ENCODE assay signal across 1 cellular context in the genomic region with DNA sequence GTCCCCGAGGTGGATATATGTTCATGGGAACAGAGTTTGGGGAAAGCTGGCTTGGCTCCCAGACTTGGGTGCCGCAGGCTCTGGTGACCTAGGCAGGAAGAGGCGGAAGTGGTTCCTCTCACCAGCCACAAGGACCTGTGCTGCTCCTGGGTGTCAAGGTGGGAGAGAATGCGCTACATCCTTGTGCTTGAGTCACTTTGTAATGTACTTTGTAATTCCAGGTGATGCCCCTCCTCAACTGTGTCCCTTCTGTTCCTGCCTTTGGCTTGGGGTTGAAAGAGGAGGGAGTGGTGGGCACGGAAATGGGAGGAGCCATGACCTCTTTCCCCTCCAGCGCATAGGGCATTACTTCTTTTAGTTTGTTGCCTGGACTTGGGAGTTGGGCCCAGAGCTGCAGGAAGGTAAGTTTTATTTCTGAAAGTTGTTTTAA.
TF ChIP-seq lines count a peak whose summit lies in the region.

No MANE protein-coding gene starts in this region.

TF ChIP-seq in IMR-90, 13 proteins besides CTCF, POLR2A, EP300 and RAD21 (continued from another document):
- TF ChIP-seq, protein P1, sequence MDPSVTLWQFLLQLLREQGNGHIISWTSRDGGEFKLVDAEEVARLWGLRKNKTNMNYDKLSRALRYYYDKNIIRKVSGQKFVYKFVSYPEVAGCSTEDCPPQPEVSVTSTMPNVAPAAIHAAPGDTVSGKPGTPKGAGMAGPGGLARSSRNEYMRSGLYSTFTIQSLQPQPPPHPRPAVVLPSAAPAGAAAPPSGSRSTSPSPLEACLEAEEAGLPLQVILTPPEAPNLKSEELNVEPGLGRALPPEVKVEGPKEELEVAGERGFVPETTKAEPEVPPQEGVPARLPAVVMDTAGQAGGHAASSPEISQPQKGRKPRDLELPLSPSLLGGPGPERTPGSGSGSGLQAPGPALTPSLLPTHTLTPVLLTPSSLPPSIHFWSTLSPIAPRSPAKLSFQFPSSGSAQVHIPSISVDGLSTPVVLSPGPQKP (IDR thresholded peaks at IDR 0.05; ENCODE audit: borderline replicate concordance, low read depth, low read length), result no peak
- no peak for TF ChIP-seq NFE2L2 (IDR thresholded peaks at IDR 0.05; ENCODE audit: low read depth, low read length)
- TF ChIP-seq, protein P2, sequence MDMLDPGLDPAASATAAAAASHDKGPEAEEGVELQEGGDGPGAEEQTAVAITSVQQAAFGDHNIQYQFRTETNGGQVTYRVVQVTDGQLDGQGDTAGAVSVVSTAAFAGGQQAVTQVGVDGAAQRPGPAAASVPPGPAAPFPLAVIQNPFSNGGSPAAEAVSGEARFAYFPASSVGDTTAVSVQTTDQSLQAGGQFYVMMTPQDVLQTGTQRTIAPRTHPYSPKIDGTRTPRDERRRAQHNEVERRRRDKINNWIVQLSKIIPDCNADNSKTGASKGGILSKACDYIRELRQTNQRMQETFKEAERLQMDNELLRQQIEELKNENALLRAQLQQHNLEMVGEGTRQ (IDR thresholded peaks at IDR 0.05; ENCODE audit: low read depth, low read length), result no peak
- TF ChIP-seq RCOR1 (IDR thresholded peaks at IDR 0.05; ENCODE audit: insufficient replicate concordance, low read length), result no peak
- no peak for TF ChIP-seq SMC3 (IDR thresholded peaks at IDR 0.05; ENCODE audit: low read depth, low read length)
- TF ChIP-seq MXI1 (IDR thresholded peaks at IDR 0.05; ENCODE audit: borderline replicate concordance, low read depth, low read length), result no peak
- no peak for TF ChIP-seq CHD1 (IDR thresholded peaks at IDR 0.05; ENCODE audit: low read depth, low read length)
- no peak for TF ChIP-seq FOS (IDR thresholded peaks at IDR 0.05; ENCODE audit: low read depth, low read length)
- TF ChIP-seq CEBPB (IDR thresholded peaks at IDR 0.05; ENCODE audit: low read depth, low read length), result no peak
- no peak for TF ChIP-seq RFX5 (IDR thresholded peaks at IDR 0.05; ENCODE audit: low read depth, low read length)
- TF ChIP-seq MAZ (IDR thresholded peaks at IDR 0.05; ENCODE audit: borderline replicate concordance, low read depth, low read length), result no peak
- TF ChIP-seq MAFK (IDR thresholded peaks at IDR 0.05; ENCODE audit: low read depth, low read length), result no peak
